Comparison of ENCODE assay signal across 38 cellular contexts in the genomic region with DNA sequence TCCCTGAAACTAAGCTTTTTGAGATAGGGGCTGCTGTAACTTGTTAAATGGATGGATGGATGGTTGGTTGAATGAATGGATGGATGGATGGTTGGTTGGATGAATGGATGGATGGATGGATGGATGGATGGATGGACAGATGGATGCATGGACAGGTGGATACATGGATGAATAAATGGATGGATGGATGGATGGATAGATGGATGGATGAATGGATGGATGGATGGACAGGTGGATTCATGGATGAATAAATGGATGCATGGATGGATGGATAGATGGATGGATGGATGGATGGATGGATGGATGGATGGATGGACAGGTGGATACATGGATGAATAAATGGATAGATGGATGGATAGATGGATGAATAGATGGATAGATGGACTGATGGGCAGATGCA. TPM values are rescaled to one million over a fixed set of nuclear protein-coding genes. Genes with fewer than 3 reads are reported as not detected.
"Had no signal": no experiment of that assay in that cellular context is flagged by ENCODE, and none has a peak within 500 bp of the region (broad histone marks: within the 10 kb centered on the region; RNA-seq: fewer than 3 reads in every experiment).

No MANE protein-coding gene starts in this region.

- H3K4me1 ChIP-seq: adrenal gland, breast epithelium had no signal

- H3K27me3 Mint-ChIP-seq: activated CD4-positive, alpha-beta T cell treated with anti-CD3 and anti-CD28 coated beads, Interleukin-2, amount 10 ng/mL, durations not matched to agents 24 days and 14 days; activated naive CD8-positive, alpha-beta T cell treated with anti-CD3 and anti-CD28 coated beads for 36 hours had no signal

- H3K27ac Mint-ChIP-seq: activated B cell treated with CpG ODN at 0.5 μM for 24 hours; activated CD4-positive, alpha-beta memory T cell treated with anti-CD3 and anti-CD28 coated beads for 36 hours; activated CD4-positive, alpha-beta T cell treated with anti-CD3 and anti-CD28 coated beads, Interleukin-2, amount 10 ng/mL, durations not matched to agents 24 days and 14 days; activated CD8-positive, alpha-beta T cell treated with anti-CD3 and anti-CD28 coated beads for 36 hours; activated naive CD4-positive, alpha-beta T cell treated with anti-CD3 and anti-CD28 coated beads for 36 hours; activated naive CD4-positive, alpha-beta T cell treated with anti-CD3 and anti-CD28 coated beads, Interleukin-2, amount 50 U/mL, for 72 hours; activated naive CD8-positive, alpha-beta T cell treated with anti-CD3 and anti-CD28 coated beads for 36 hours; activated T-cell treated with anti-CD3 and anti-CD28 coated beads, Interleukin-2, amount 50 U/mL, for 72 hours; activated T-helper 1 cell treated with anti-CD3 and anti-CD28 coated beads, Interleukin-12 subunit alpha, Interleukin-12 subunit beta, Interleukin-2, Interleukin-4 antibody, amounts not matched to agents 30 ng/mL and 10 ng/mL and 1 ng/mL, durations not matched to agents 14 hours and 24 hours and 36 hours; activated T-helper 17 cell treated with anti-CD3 and anti-CD28 coated beads, Interleukin-2, amount 50 U/mL, for 72 hours; T-helper 1 cell treated with Interleukin-12 subunit alpha and Interleukin-12 subunit beta and Interleukin-4 antibody, amounts not matched to agents 30 μg/mL and 1 μg/mL, for 36 hours; T-helper 2 cell treated with Interferon-gamma antibody and Interleukin-4, amounts not matched to agents 5 μg/mL and 100 μg/mL, for 36 hours had no signal

- H3K27me3 ChIP-seq: adrenal gland, body of pancreas, brain microvascular endothelial cell, breast epithelium had no signal

- H3K4me1 Mint-ChIP-seq: activated B cell treated with CpG ODN at 0.5 μM for 24 hours; activated CD4-positive, alpha-beta T cell treated with anti-CD3 and anti-CD28 coated beads, Interleukin-2, amount 10 ng/mL, durations not matched to agents 24 days and 14 days; activated naive CD8-positive, alpha-beta T cell treated with anti-CD3 and anti-CD28 coated beads for 36 hours; activated T-helper 17 cell treated with anti-CD3 and anti-CD28 coated beads, Interleukin-2, amount 50 U/mL, for 72 hours had no signal

- FAIRE-seq: astrocyte, TTC549 had no signal

- H3K36me3 Mint-ChIP-seq: activated CD4-positive, alpha-beta memory T cell treated with anti-CD3 and anti-CD28 coated beads for 36 hours; activated naive CD4-positive, alpha-beta T cell treated with anti-CD3 and anti-CD28 coated beads, Interleukin-2, amount 50 U/mL, for 72 hours; activated naive CD8-positive, alpha-beta T cell treated with anti-CD3 and anti-CD28 coated beads for 36 hours had no signal

- ATAC-seq: activated CD8-positive, alpha-beta T cell treated with anti-CD3 and anti-CD28 coated beads for 36 hours; activated naive CD4-positive, alpha-beta T cell treated with anti-CD3 and anti-CD28 coated beads, Interleukin-2, amount 50 U/mL, for 72 hours; activated T-cell treated with anti-CD3 and anti-CD28 coated beads, Interleukin-2, amount 50 U/mL, for 4 hours; activated T-cell treated with anti-CD3 and anti-CD28 coated beads, Interleukin-2, amount 50 U/mL, for 72 hours; activated T-helper 17 cell treated with anti-CD3 and anti-CD28 coated beads, Interleukin-2, amount 50 U/mL, for 72 hours; body of pancreas had no signal

- DNase-seq: activated B cell treated with CpG ODN at 0.5 μM for 24 hours; activated CD4-positive, alpha-beta memory T cell treated with anti-CD3 and anti-CD28 coated beads for 36 hours; activated CD4-positive, alpha-beta T cell treated with anti-CD3 and anti-CD28 coated beads for 4 hours; activated CD4-positive, alpha-beta T cell treated with anti-CD3 and anti-CD28 coated beads, Interleukin-2, amount 10 ng/mL, durations not matched to agents 24 days and 14 days; activated CD4-positive, alpha-beta T cell treated with anti-CD3 and anti-CD28 coated beads, Interleukin-2, amount 50 U/mL, for 1 hour; activated CD4-positive, alpha-beta T cell treated with anti-CD3 and anti-CD28 coated beads, Interleukin-2, amount 50 U/mL, for 4 hours; activated CD4-positive, CD25-positive, alpha-beta regulatory T cell treated with anti-CD3 and anti-CD28 coated beads, Interleukin-2, amount 50 U/mL, for 72 hours; activated CD8-positive, alpha-beta memory T cell treated with anti-CD3 and anti-CD28 coated beads, Interleukin-2, amount 50 U/mL, for 4 hours; activated CD8-positive, alpha-beta T cell treated with anti-CD3 and anti-CD28 coated beads for 36 hours; activated effector memory CD4-positive, alpha-beta T cell treated with anti-CD3 and anti-CD28 coated beads, Interleukin-2, amount 50 U/mL, for 16 hours; activated gamma-delta T cell treated with Interleukin-2 at 50 U/mL for 16 hours; activated naive CD4-positive, alpha-beta T cell; activated naive CD4-positive, alpha-beta T cell treated with anti-CD3 and anti-CD28 coated beads for 36 hours; activated naive CD4-positive, alpha-beta T cell treated with anti-CD3 and anti-CD28 coated beads, Interleukin-2, amount 50 U/mL, for 16 hours; activated naive CD8-positive, alpha-beta T cell treated with anti-CD3 and anti-CD28 coated beads for 36 hours; activated T-cell treated with anti-CD3 and anti-CD28 coated beads for 4 hours; activated T-cell treated with anti-CD3 and anti-CD28 coated beads, Interleukin-2, amount 50 U/mL, for 1 hour; activated T-cell treated with anti-CD3 and anti-CD28 coated beads, Interleukin-2, amount 50 U/mL, for 4 hours; activated T-cell treated with anti-CD3 and anti-CD28 coated beads, Interleukin-2, amount 50 U/mL, for 72 hours; adrenal gland; aorta; body of pancreas; brain microvascular endothelial cell; central memory CD4-positive, alpha-beta T cell; T-helper 1 cell; T-helper 2 cell; T-helper 9 cell had no signal

- H3K27ac ChIP-seq: adrenal gland, body of pancreas, brain microvascular endothelial cell, breast epithelium, VCaP had no signal

- H3K9me3 Mint-ChIP-seq: activated B cell treated with CpG ODN at 0.5 μM for 24 hours; activated CD4-positive, alpha-beta memory T cell treated with anti-CD3 and anti-CD28 coated beads for 36 hours; activated CD4-positive, alpha-beta T cell treated with anti-CD3 and anti-CD28 coated beads, Interleukin-2, amount 10 ng/mL, durations not matched to agents 24 days and 14 days; activated CD8-positive, alpha-beta T cell treated with anti-CD3 and anti-CD28 coated beads for 36 hours; activated naive CD4-positive, alpha-beta T cell treated with anti-CD3 and anti-CD28 coated beads for 36 hours; activated naive CD4-positive, alpha-beta T cell treated with anti-CD3 and anti-CD28 coated beads, Interleukin-2, amount 50 U/mL, for 72 hours; activated naive CD8-positive, alpha-beta T cell treated with anti-CD3 and anti-CD28 coated beads for 36 hours; activated T-cell treated with anti-CD3 and anti-CD28 coated beads, Interleukin-2, amount 50 U/mL, for 4 hours; activated T-cell treated with anti-CD3 and anti-CD28 coated beads, Interleukin-2, amount 50 U/mL, for 72 hours; activated T-helper 1 cell treated with anti-CD3 and anti-CD28 coated beads, Interleukin-12 subunit alpha, Interleukin-12 subunit beta, Interleukin-2, Interleukin-4 antibody, amounts not matched to agents 30 ng/mL and 10 ng/mL and 1 ng/mL, durations not matched to agents 14 hours and 24 hours and 36 hours; activated T-helper 17 cell treated with anti-CD3 and anti-CD28 coated beads, Interleukin-2, amount 50 U/mL, for 72 hours; T-helper 1 cell treated with Interleukin-12 subunit alpha and Interleukin-12 subunit beta and Interleukin-4 antibody, amounts not matched to agents 30 μg/mL and 1 μg/mL, for 36 hours; T-helper 2 cell treated with Interferon-gamma antibody and Interleukin-4, amounts not matched to agents 5 μg/mL and 100 μg/mL, for 36 hours had no signal

- H3K4me3 ChIP-seq: adrenal gland, body of pancreas, breast epithelium had no signal

- H3K9me3 ChIP-seq: adrenal gland, body of pancreas, breast epithelium had no signal

- H3K4me3 Mint-ChIP-seq: activated B cell treated with CpG ODN at 0.5 μM for 24 hours; activated CD4-positive, alpha-beta memory T cell treated with anti-CD3 and anti-CD28 coated beads for 36 hours; activated CD4-positive, alpha-beta T cell treated with anti-CD3 and anti-CD28 coated beads, Interleukin-2, amount 10 ng/mL, durations not matched to agents 24 days and 14 days; activated CD8-positive, alpha-beta T cell treated with anti-CD3 and anti-CD28 coated beads for 36 hours; activated naive CD4-positive, alpha-beta T cell treated with anti-CD3 and anti-CD28 coated beads for 36 hours; activated naive CD8-positive, alpha-beta T cell treated with anti-CD3 and anti-CD28 coated beads for 36 hours; activated T-cell treated with anti-CD3 and anti-CD28 coated beads, Interleukin-2, amount 50 U/mL, for 4 hours; activated T-cell treated with anti-CD3 and anti-CD28 coated beads, Interleukin-2, amount 50 U/mL, for 72 hours; activated T-helper 1 cell treated with anti-CD3 and anti-CD28 coated beads, Interleukin-12 subunit alpha, Interleukin-12 subunit beta, Interleukin-2, Interleukin-4 antibody, amounts not matched to agents 30 ng/mL and 10 ng/mL and 1 ng/mL, durations not matched to agents 14 hours and 24 hours and 36 hours; activated T-helper 17 cell treated with anti-CD3 and anti-CD28 coated beads, Interleukin-2, amount 50 U/mL, for 72 hours; T-helper 1 cell treated with Interleukin-12 subunit alpha and Interleukin-12 subunit beta and Interleukin-4 antibody, amounts not matched to agents 30 μg/mL and 1 μg/mL, for 36 hours; T-helper 2 cell treated with Interferon-gamma antibody and Interleukin-4, amounts not matched to agents 5 μg/mL and 100 μg/mL, for 36 hours had no signal

- H3K36me3 ChIP-seq: adrenal gland, brain microvascular endothelial cell, breast epithelium had no signal

RNA-seq across cellular contexts. Expression of a gene that starts 26.9 kb away (rescaled TPM):
- total RNA-seq: activated B cell treated with CpG ODN at 0.5 μM for 24 hours; activated CD4-positive, alpha-beta memory T cell treated with anti-CD3 and anti-CD28 coated beads for 36 hours; activated CD4-positive, alpha-beta T cell treated with anti-CD3 and anti-CD28 coated beads, Interleukin-2, amount 10 ng/mL, durations not matched to agents 24 days and 14 days; activated CD8-positive, alpha-beta memory T cell treated with anti-CD3 and anti-CD28 coated beads for 36 hours; activated CD8-positive, alpha-beta T cell treated with anti-CD3 and anti-CD28 coated beads for 36 hours; activated naive CD4-positive, alpha-beta T cell treated with anti-CD3 and anti-CD28 coated beads for 36 hours; activated naive CD4-positive, alpha-beta T cell treated with anti-CD3 and anti-CD28 coated beads, Interleukin-2, amount 50 U/mL, for 72 hours; activated naive CD8-positive, alpha-beta T cell treated with anti-CD3 and anti-CD28 coated beads for 36 hours; activated T-cell treated with anti-CD3 and anti-CD28 coated beads, Interleukin-2, amount 50 U/mL, for 4 hours; activated T-cell treated with anti-CD3 and anti-CD28 coated beads, Interleukin-2, amount 50 U/mL, for 72 hours; activated T-helper 1 cell treated with anti-CD3 and anti-CD28 coated beads, Interleukin-12 subunit alpha, Interleukin-12 subunit beta, Interleukin-2, Interleukin-4 antibody, amounts not matched to agents 30 ng/mL and 10 ng/mL and 1 ng/mL, durations not matched to agents 14 hours and 24 hours and 36 hours; activated T-helper 17 cell treated with anti-CD3 and anti-CD28 coated beads, Interleukin-2, amount 50 U/mL, for 72 hours had no signal

RNA-seq across cellular contexts. Expression of a gene that starts 57.9 kb away (rescaled TPM):
- total RNA-seq: activated CD4-positive, alpha-beta memory T cell treated with anti-CD3 and anti-CD28 coated beads for 36 hours; activated CD4-positive, alpha-beta T cell treated with anti-CD3 and anti-CD28 coated beads, Interleukin-2, amount 10 ng/mL, durations not matched to agents 24 days and 14 days; activated CD8-positive, alpha-beta memory T cell treated with anti-CD3 and anti-CD28 coated beads for 36 hours; activated CD8-positive, alpha-beta T cell treated with anti-CD3 and anti-CD28 coated beads for 36 hours; activated naive CD4-positive, alpha-beta T cell treated with anti-CD3 and anti-CD28 coated beads for 36 hours; activated naive CD4-positive, alpha-beta T cell treated with anti-CD3 and anti-CD28 coated beads, Interleukin-2, amount 50 U/mL, for 72 hours; activated naive CD8-positive, alpha-beta T cell treated with anti-CD3 and anti-CD28 coated beads for 36 hours; activated T-cell treated with anti-CD3 and anti-CD28 coated beads, Interleukin-2, amount 50 U/mL, for 72 hours; activated T-helper 1 cell treated with anti-CD3 and anti-CD28 coated beads, Interleukin-12 subunit alpha, Interleukin-12 subunit beta, Interleukin-2, Interleukin-4 antibody, amounts not matched to agents 30 ng/mL and 10 ng/mL and 1 ng/mL, durations not matched to agents 14 hours and 24 hours and 36 hours; activated T-helper 17 cell treated with anti-CD3 and anti-CD28 coated beads, Interleukin-2, amount 50 U/mL, for 72 hours; astrocyte; chondrocyte had no signal
